Comparison of ENCODE assay signal across 8 cellular contexts in the genomic region with DNA sequence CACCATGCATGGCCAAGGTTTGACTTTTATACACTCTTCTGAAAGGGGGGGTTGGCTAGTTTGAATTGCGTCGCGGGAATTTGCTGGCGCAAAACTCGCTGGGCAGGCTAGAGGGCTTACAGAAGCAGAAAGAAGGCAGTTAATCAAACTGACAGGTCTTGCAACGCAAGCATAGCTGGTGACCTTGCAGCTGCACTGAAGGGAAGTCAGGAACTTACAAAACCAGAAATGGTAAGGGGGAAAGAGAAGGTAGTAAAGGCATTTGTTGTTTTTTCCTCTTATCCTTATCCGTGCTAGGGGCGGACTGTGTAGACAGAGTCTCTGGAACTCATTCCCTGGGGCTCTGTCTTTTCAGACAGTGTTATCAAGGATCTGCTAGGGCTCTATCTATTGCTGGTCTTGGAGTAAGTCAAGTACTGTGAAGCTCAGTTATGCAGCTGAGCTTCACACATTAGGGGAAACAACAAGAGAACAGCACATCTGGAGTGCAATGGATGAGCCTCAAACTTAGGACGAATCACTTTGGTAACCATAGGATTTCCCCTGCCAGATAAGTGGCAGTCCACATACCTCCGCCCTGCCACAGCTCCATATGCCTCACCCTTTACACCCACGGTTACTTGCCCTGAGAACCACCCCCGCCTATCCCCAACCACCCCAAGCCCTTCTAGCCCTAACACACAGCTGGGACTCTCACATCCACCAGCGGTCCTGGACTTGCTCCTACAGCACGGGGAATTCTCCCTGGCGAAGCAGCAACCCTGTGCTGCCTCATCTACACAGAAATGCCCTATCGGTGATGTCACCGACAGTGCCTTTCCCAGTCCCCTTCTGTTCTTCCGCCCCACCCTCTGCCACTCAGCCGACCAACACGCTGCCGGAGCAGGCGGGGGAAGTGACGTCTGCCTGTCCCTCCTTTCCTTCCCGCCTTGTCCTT.
A peak's percentile ranks its signal among the peaks of the same experiment; 100 is the strongest.
DNase-seq lines count a peak whose midpoint lies in the region; ATAC-seq lines count a peak whose summit lies in the region.

No MANE protein-coding gene starts in this region.

- H3K27me3 Mint-ChIP-seq in CD8-positive, alpha-beta memory T cell: peaks cover 11 to 17% of the 10 kb centered on the region in 2 donors
- peaks cover 32% of the 10 kb centered on the region for H3K27me3 Mint-ChIP-seq in activated CD4-positive, alpha-beta T cell treated with anti-CD3 and anti-CD28 coated beads, Interleukin-2, amount 10 ng/mL, durations not matched to agents 7 days and 5 days

- no peak for DNase-seq in CD8-positive, alpha-beta memory T cell
- DNase-seq in KBM-7 (peak; percentile 76), amniotic epithelial cell (ENCODE audit: low read depth) (peak; percentile 8), medulla oblongata (ENCODE audit: extremely low spot score) (peak; percentile 40), NCI-H2029 (lab: John Stamatoyannopoulos, UW) (no peak)
- no peak for DNase-seq in activated CD4-positive, alpha-beta T cell treated with anti-CD3 and anti-CD28 coated beads, Interleukin-2, amount 10 ng/mL, durations not matched to agents 7 days and 5 days

- no peak overlapping the region for H3K4me3 ChIP-seq in CD8-positive, alpha-beta memory T cell (ENCODE audit: low read length)

- H3K27ac ChIP-seq in CD8-positive, alpha-beta memory T cell (ENCODE audit: low read depth, low read length): peak overlapping the region; percentile 20

- H3K4me3 Mint-ChIP-seq in CD8-positive, alpha-beta memory T cell: peak overlapping the region in 4 of 7 donors; percentile 35 to 75 (median 71)
- H3K4me3 Mint-ChIP-seq in activated CD4-positive, alpha-beta T cell treated with anti-CD3 and anti-CD28 coated beads, Interleukin-2, amount 10 ng/mL, durations not matched to agents 7 days and 5 days: no peak overlapping the region

- POLR2A ChIA-PET in CD8-positive, alpha-beta memory T cell (lab: Charles Lee): no interaction called here
- POLR2A ChIA-PET in activated CD4-positive, alpha-beta T cell treated with anti-CD3 and anti-CD28 coated beads, Interleukin-2, amount 10 ng/mL, durations not matched to agents 7 days and 5 days (lab: Charles Lee): no interaction called here

- no peaks in the 10 kb centered on the region for H3K36me3 ChIP-seq in CD8-positive, alpha-beta memory T cell (ENCODE audit: insufficient read depth, low read length)

- H3K36me3 Mint-ChIP-seq in CD8-positive, alpha-beta memory T cell: no peaks in the 10 kb centered on the region
- H3K36me3 Mint-ChIP-seq in activated CD4-positive, alpha-beta T cell treated with anti-CD3 and anti-CD28 coated beads, Interleukin-2, amount 10 ng/mL, durations not matched to agents 7 days and 5 days (ENCODE audit: low read depth): no peaks in the 10 kb centered on the region

- no peak for ATAC-seq in GM18868 (IDR thresholded peaks at IDR 0.05; ENCODE audit: unreplicated experiment)
- ATAC-seq in GM18867 (IDR thresholded peaks at IDR 0.05; ENCODE audit: unreplicated experiment): no peak

- peaks cover 8% of the 10 kb centered on the region for H3K27me3 ChIP-seq in CD8-positive, alpha-beta memory T cell (ENCODE audit: insufficient read depth, low read length, poor library complexity, severe bottlenecking)

- peak overlapping the region in 3 of 8 donors; percentile 47 to 86 (median 61) for H3K27ac Mint-ChIP-seq in CD8-positive, alpha-beta memory T cell
- no peak overlapping the region for H3K27ac Mint-ChIP-seq in activated CD4-positive, alpha-beta T cell treated with anti-CD3 and anti-CD28 coated beads, Interleukin-2, amount 10 ng/mL, durations not matched to agents 7 days and 5 days

- H3K4me1 ChIP-seq in CD8-positive, alpha-beta memory T cell (ENCODE audit: insufficient read depth, low read length): no peaks in the 10 kb centered on the region

- peaks cover 0 to 13% (median 2%) of the 10 kb centered on the region in 3 donors for H3K4me1 Mint-ChIP-seq in CD8-positive, alpha-beta memory T cell
- no peaks in the 10 kb centered on the region for H3K4me1 Mint-ChIP-seq in activated CD4-positive, alpha-beta T cell treated with anti-CD3 and anti-CD28 coated beads, Interleukin-2, amount 10 ng/mL, durations not matched to agents 7 days and 5 days

- in situ Hi-C loops in KBM-7 (cut with MboI; ENCODE audit: low pct_unique_long_range_greater_than_20kb, low sequenced_read_pairs): no loop called here

- H3K9me3 Mint-ChIP-seq in CD8-positive, alpha-beta memory T cell: peaks cover 0 to 7% (median 0%) of the 10 kb centered on the region in 5 donors
- no peaks in the 10 kb centered on the region for H3K9me3 Mint-ChIP-seq in activated CD4-positive, alpha-beta T cell treated with anti-CD3 and anti-CD28 coated beads, Interleukin-2, amount 10 ng/mL, durations not matched to agents 7 days and 5 days

- CTCF ChIA-PET in CD8-positive, alpha-beta memory T cell (lab: Charles Lee): no interaction called here
- CTCF ChIA-PET in activated CD4-positive, alpha-beta T cell treated with anti-CD3 and anti-CD28 coated beads, Interleukin-2, amount 10 ng/mL, durations not matched to agents 7 days and 5 days (lab: Charles Lee): no interaction called here

- H3K9me3 ChIP-seq in CD8-positive, alpha-beta memory T cell (ENCODE audit: low read length): no peaks in the 10 kb centered on the region

Comparison
In these comparisons a context has a peak if more than half of its experiments do, and no peak if none do; other contexts are left out.
1. DNase-seq: peak in KBM-7 (single experiment), amniotic epithelial cell (single experiment) and medulla oblongata (single experiment); none in CD8-positive, alpha-beta memory T cell (0 of 5), NCI-H2029 (single experiment) and activated CD4-positive, alpha-beta T cell treated with anti-CD3 and anti-CD28 coated beads, Interleukin-2, amount 10 ng/mL, durations not matched to agents 7 days and 5 days (single experiment).